ENCODE assay signal across 20 cellular contexts in the genomic region with DNA sequence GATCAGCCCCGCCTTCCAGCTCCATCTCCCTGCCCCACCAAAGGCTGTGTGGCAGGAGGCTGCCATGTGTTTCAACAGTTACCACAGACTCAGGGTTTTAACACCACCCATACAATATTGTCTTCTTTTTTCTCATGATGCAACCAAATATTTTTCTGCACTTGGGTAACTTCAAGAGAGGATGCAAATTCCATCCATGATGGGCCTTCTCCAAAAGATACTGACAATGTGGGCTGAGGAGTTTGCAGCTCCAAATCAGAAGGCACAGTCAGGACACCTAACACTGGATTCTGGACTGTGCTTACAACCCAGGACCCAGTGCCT.
DNase-seq lines count a peak whose midpoint lies in the region; ATAC-seq and TF ChIP-seq lines count a peak whose summit lies in the region.
"Had no signal": no experiment of that assay in that cellular context is flagged by ENCODE, and none has a peak within 500 bp of the region (broad histone marks: within the 10 kb centered on the region; RNA-seq: fewer than 3 reads in every experiment).

No MANE protein-coding gene starts in this region.

- intact Hi-C loops in cardiac septum (cut with DNase I): no loop called here

- peak; percentile 14 for ATAC-seq in HG02759 (IDR thresholded peaks at IDR 0.05; ENCODE audit: unreplicated experiment)
- no peak for ATAC-seq in activated T-cell treated with anti-CD3 and anti-CD28 coated beads, Interleukin-2, amount 50 U/mL, for 72 hours (replicated peaks in 1 of 2)
- ATAC-seq: Panc1 had no signal

- no peaks in the 10 kb centered on the region for H3K79me1 ChIP-seq in mesenchymal stem cell (replicated peaks; ENCODE audit: low read length, poor library complexity, severe bottlenecking)

- no peak overlapping the region for H3K4ac ChIP-seq in mesenchymal stem cell (ENCODE audit: low read depth in 1 of 2, low read length in 2 of 2)

- H3K4me1 Mint-ChIP-seq in neural progenitor cell: peaks cover 2% of the 10 kb centered on the region
- H3K4me1 Mint-ChIP-seq in activated T-cell treated with anti-CD3 and anti-CD28 coated beads, Interleukin-2, amount 50 U/mL, for 72 hours (ENCODE audit: low read depth): no peaks in the 10 kb centered on the region
- H3K4me1 Mint-ChIP-seq: CD14-positive monocyte had no signal

- WGBS in mesenchymal stem cell: 57% methylated on average over 1 of the region's 1 CpG

- H2AK5ac ChIP-seq in mesenchymal stem cell (ENCODE audit: low read length, severe bottlenecking): no peak overlapping the region

- H3K18ac ChIP-seq in mesenchymal stem cell (ENCODE audit: low read depth in 1 of 2, low read length in 2 of 2): no peak overlapping the region

- H3K36me3 ChIP-seq in cardiac muscle cell (no peaks in the 10 kb centered on the region), neural progenitor cell (no peaks in the 10 kb centered on the region), mesenchymal stem cell (ENCODE audit: control insufficient read depth in 1 of 2, insufficient read depth in 2 of 2, low read depth in 1 of 2, low read length in 2 of 2) (no peaks in the 10 kb centered on the region)
- H3K36me3 ChIP-seq: MG63, SJCRH30 had no signal

- peak overlapping the region; percentile 85 for H3K27ac ChIP-seq in cardiac muscle cell
- H3K27ac ChIP-seq in neural progenitor cell: no peak overlapping the region
- H3K27ac ChIP-seq in mesenchymal stem cell (ENCODE audit: low read length, poor library complexity, severe bottlenecking): no peak overlapping the region
- H3K27ac ChIP-seq: 22Rv1, SJCRH30 had no signal

- H3K4me3 ChIP-seq in cardiac muscle cell: no peak overlapping the region
- no peak overlapping the region for H3K4me3 ChIP-seq in neural progenitor cell
- H3K4me3 ChIP-seq in mesenchymal stem cell (ENCODE audit: insufficient read depth in 1 of 2, low read depth in 1 of 2, low read length in 2 of 2): no peak overlapping the region
- H3K4me3 ChIP-seq: MG63, SJCRH30 had no signal

- H4K8ac ChIP-seq in mesenchymal stem cell (ENCODE audit: low read length): no peak overlapping the region

- H4K91ac ChIP-seq in mesenchymal stem cell (ENCODE audit: low read length): no peak overlapping the region

- H2BK5ac ChIP-seq in mesenchymal stem cell (ENCODE audit: low read depth, low read length, poor library complexity, severe bottlenecking): no peak overlapping the region

- H2BK120ac ChIP-seq in mesenchymal stem cell (ENCODE audit: low read depth, low read length): no peak overlapping the region

- no peak overlapping the region for H3K4me2 ChIP-seq in neural progenitor cell
- H3K4me2 ChIP-seq in mesenchymal stem cell (ENCODE audit: low read length, poor library complexity, severe bottlenecking): no peak overlapping the region

- peak overlapping the region; percentile 23 for H2AFZ ChIP-seq in neural progenitor cell (replicated peaks)
- no peak overlapping the region for H2AFZ ChIP-seq in mesenchymal stem cell (ENCODE audit: low read depth, low read length)

- no peak overlapping the region for H3K27ac Mint-ChIP-seq in neural progenitor cell
- H3K27ac Mint-ChIP-seq in activated T-cell treated with anti-CD3 and anti-CD28 coated beads, Interleukin-2, amount 50 U/mL, for 72 hours: no peak overlapping the region
- H3K27ac Mint-ChIP-seq: CD14-positive monocyte, IgD-negative memory B cell had no signal

- H3K9ac ChIP-seq in neural progenitor cell (no peak overlapping the region), mesenchymal stem cell (ENCODE audit: low read length) (no peak overlapping the region)

- H2BK15ac ChIP-seq in mesenchymal stem cell (ENCODE audit: low read depth, poor library complexity, severe bottlenecking): no peak overlapping the region

- H3K14ac ChIP-seq in mesenchymal stem cell (ENCODE audit: low read length in 2 of 2): no peak overlapping the region

- H3K4me3 Mint-ChIP-seq in neural progenitor cell: no peak overlapping the region
- H3K4me3 Mint-ChIP-seq in activated T-cell treated with anti-CD3 and anti-CD28 coated beads, Interleukin-2, amount 50 U/mL, for 72 hours: no peak overlapping the region
- H3K4me3 Mint-ChIP-seq: CD14-positive monocyte, IgD-negative memory B cell had no signal

- H3K36me3 Mint-ChIP-seq in neural progenitor cell: no peaks in the 10 kb centered on the region
- H3K36me3 Mint-ChIP-seq in activated T-cell treated with anti-CD3 and anti-CD28 coated beads, Interleukin-2, amount 50 U/mL, for 72 hours (ENCODE audit: insufficient read depth in 2 of 2): no peaks in the 10 kb centered on the region
- H3K36me3 Mint-ChIP-seq: CD14-positive monocyte, IgD-negative memory B cell had no signal

- TF ChIP-seq CTCF in cardiac muscle cell (IDR thresholded peaks at IDR 0.05; ENCODE audit: low read depth, low read length) (no peak), neural progenitor cell (IDR thresholded peaks at IDR 0.05) (no peak)

- H2BK12ac ChIP-seq in mesenchymal stem cell (ENCODE audit: low read length in 2 of 2): no peak overlapping the region

- no peak overlapping the region for H3K23ac ChIP-seq in mesenchymal stem cell (ENCODE audit: low read length in 2 of 2)

- peaks cover 3% of the 10 kb centered on the region for H3K27me3 Mint-ChIP-seq in neural progenitor cell (ENCODE audit: insufficient read depth, low read depth)
- H3K27me3 Mint-ChIP-seq in activated T-cell treated with anti-CD3 and anti-CD28 coated beads, Interleukin-2, amount 50 U/mL, for 72 hours (ENCODE audit: low read depth): no peaks in the 10 kb centered on the region

- H3K9me3 ChIP-seq in cardiac muscle cell (ENCODE audit: low read depth) (no peaks in the 10 kb centered on the region), neural progenitor cell (ENCODE audit: low read depth) (no peaks in the 10 kb centered on the region), mesenchymal stem cell (ENCODE audit: control insufficient read depth, low read length) (no peaks in the 10 kb centered on the region)
- H3K9me3 ChIP-seq: MG63, SJCRH30 had no signal

- no peak for DNase-seq in cardiac muscle cell (ENCODE audit: low read depth in 1 of 2, low spot score in 1 of 2)
- DNase-seq in cardiac septum (ENCODE audit: low spot score): no peak
- peak; percentile 25 for DNase-seq in NCI-H69 (lab: John Stamatoyannopoulos, UW)
- DNase-seq in neural progenitor cell (ENCODE audit: low spot score): no peak
- no peak for DNase-seq in activated T-cell treated with anti-CD3 and anti-CD28 coated beads, Interleukin-2, amount 50 U/mL, for 72 hours
- no peak for DNase-seq in mesenchymal stem cell
- no peak for DNase-seq in A172 (ENCODE audit: low spot score)
- DNase-seq: GDM1, GOT3, Kasumi-1, MG63, NCI-H1092 treated with DMSO at 0.1 percent for 48 hours, NCI-H1930, NCI-H748 treated with DMSO at 0.1 percent for 48 hours, SJCRH30 had no signal

- no peaks in the 10 kb centered on the region for H3F3A ChIP-seq in neural progenitor cell (ENCODE audit: low read depth)

- H3K9me3 Mint-ChIP-seq in neural progenitor cell: no peaks in the 10 kb centered on the region
- H3K9me3 Mint-ChIP-seq in activated T-cell treated with anti-CD3 and anti-CD28 coated beads, Interleukin-2, amount 50 U/mL, for 72 hours: no peaks in the 10 kb centered on the region
- H3K9me3 Mint-ChIP-seq: IgD-negative memory B cell had no signal

- H3K4me1 ChIP-seq in cardiac muscle cell (ENCODE audit: low read depth): peaks cover 47% of the 10 kb centered on the region
- peaks cover 2% of the 10 kb centered on the region for H3K4me1 ChIP-seq in neural progenitor cell
- H3K4me1 ChIP-seq in mesenchymal stem cell (ENCODE audit: control insufficient read depth, insufficient read depth, low read depth, low read length): no peaks in the 10 kb centered on the region
- H3K4me1 ChIP-seq: SJCRH30 had no signal

- no peaks in the 10 kb centered on the region for H4K20me1 ChIP-seq in neural progenitor cell (ENCODE audit: low read depth)

- H3K27me3 ChIP-seq in cardiac muscle cell (no peaks in the 10 kb centered on the region), neural progenitor cell (no peaks in the 10 kb centered on the region), mesenchymal stem cell (ENCODE audit: control insufficient read depth in 1 of 2, insufficient read depth in 1 of 2, low read length in 2 of 2) (no peaks in the 10 kb centered on the region)
- H3K27me3 ChIP-seq: MG63, SJCRH30 had no signal

- H3K79me2 ChIP-seq in neural progenitor cell (ENCODE audit: low read depth): no peaks in the 10 kb centered on the region
